1 cellular context compared by ENCODE assay signal in genomic region chr20:44392776-44393607, GRCh38.
TF ChIP-seq lines count a peak whose summit lies in the region.

No MANE protein-coding gene starts in this region.

TF ChIP-seq in HepG2, 621 proteins besides CTCF, POLR2A, EP300 and RAD21 (continued from another document and continues in another):
- TF ChIP-seq PAX8 (CRISPR knock-in tag; IDR thresholded peaks at IDR 0.05; ENCODE audit: borderline replicate concordance): no peak; the same call in 1 of the 2 replicates
- TF ChIP-seq MAFG (CRISPR knock-in tag; IDR thresholded peaks at IDR 0.05): no peak
- peak; percentile 31 for TF ChIP-seq RBM39 (IDR thresholded peaks at IDR 0.05; ENCODE audit: low read depth, low read length, poor library complexity, severe bottlenecking)
- peak; percentile 96 for TF ChIP-seq TRAFD1 (CRISPR knock-in tag; IDR thresholded peaks at IDR 0.05; ENCODE audit: borderline replicate concordance)
- TF ChIP-seq ZXDC (CRISPR knock-in tag; IDR thresholded peaks at IDR 0.05): no peak
- peak; percentile 63; the same call in 1 of the 2 replicates for TF ChIP-seq RARA (CRISPR knock-in tag; IDR thresholded peaks at IDR 0.05)
- 0 out of 2 replicates have a peak, but pooled peaks have one; percentile 35 for TF ChIP-seq ZSCAN20 (CRISPR knock-in tag; IDR thresholded peaks at IDR 0.05; ENCODE audit: borderline replicate concordance)
- TF ChIP-seq ZNF709 (CRISPR knock-in tag; IDR thresholded peaks at IDR 0.05): 0 out of 2 replicates have a peak, but pooled peaks have one; percentile 11
- TF ChIP-seq JARID2 (CRISPR knock-in tag; IDR thresholded peaks at IDR 0.05; ENCODE audit: insufficient replicate concordance): no peak
- no peak for TF ChIP-seq TSC22D2 (CRISPR knock-in tag; IDR thresholded peaks at IDR 0.05; ENCODE audit: borderline replicate concordance)
- TF ChIP-seq ZNF569 (CRISPR knock-in tag; IDR thresholded peaks at IDR 0.05; ENCODE audit: borderline replicate concordance): no peak
- TF ChIP-seq, protein P1, sequence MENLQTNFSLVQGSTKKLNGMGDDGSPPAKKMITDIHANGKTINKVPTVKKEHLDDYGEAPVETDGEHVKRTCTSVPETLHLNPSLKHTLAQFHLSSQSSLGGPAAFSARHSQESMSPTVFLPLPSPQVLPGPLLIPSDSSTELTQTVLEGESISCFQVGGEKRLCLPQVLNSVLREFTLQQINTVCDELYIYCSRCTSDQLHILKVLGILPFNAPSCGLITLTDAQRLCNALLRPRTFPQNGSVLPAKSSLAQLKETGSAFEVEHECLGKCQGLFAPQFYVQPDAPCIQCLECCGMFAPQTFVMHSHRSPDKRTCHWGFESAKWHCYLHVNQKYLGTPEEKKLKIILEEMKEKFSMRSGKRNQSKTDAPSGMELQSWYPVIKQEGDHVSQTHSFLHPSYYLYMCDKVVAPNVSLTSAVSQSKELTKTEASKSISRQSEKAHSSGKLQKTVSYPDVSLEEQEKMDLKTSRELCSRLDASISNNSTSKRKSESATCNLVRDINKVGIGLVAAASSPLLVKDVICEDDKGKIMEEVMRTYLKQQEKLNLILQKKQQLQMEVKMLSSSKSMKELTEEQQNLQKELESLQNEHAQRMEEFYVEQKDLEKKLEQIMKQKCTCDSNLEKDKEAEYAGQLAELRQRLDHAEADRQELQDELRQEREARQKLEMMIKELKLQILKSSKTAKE (CRISPR knock-in tag; IDR thresholded peaks at IDR 0.05; ENCODE audit: borderline replicate concordance): no peak; the same call in 1 of the 2 replicates
- no peak for TF ChIP-seq SP140L (CRISPR knock-in tag; IDR thresholded peaks at IDR 0.05; ENCODE audit: borderline replicate concordance)
- no peak; the same call in 1 of the 2 replicates for TF ChIP-seq ZNF121 (CRISPR knock-in tag; IDR thresholded peaks at IDR 0.05)
- no peak for TF ChIP-seq ZFP36L1 (CRISPR knock-in tag; IDR thresholded peaks at IDR 0.05)
- TF ChIP-seq, protein P2, sequence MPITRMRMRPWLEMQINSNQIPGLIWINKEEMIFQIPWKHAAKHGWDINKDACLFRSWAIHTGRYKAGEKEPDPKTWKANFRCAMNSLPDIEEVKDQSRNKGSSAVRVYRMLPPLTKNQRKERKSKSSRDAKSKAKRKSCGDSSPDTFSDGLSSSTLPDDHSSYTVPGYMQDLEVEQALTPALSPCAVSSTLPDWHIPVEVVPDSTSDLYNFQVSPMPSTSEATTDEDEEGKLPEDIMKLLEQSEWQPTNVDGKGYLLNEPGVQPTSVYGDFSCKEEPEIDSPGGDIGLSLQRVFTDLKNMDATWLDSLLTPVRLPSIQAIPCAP (CRISPR knock-in tag; IDR thresholded peaks at IDR 0.05; ENCODE audit: low read depth): no peak
- no peak for TF ChIP-seq ZFP1 (CRISPR knock-in tag; IDR thresholded peaks at IDR 0.05)
- no peak for TF ChIP-seq ZNF780A (CRISPR knock-in tag; IDR thresholded peaks at IDR 0.05)
- TF ChIP-seq, protein P3, sequence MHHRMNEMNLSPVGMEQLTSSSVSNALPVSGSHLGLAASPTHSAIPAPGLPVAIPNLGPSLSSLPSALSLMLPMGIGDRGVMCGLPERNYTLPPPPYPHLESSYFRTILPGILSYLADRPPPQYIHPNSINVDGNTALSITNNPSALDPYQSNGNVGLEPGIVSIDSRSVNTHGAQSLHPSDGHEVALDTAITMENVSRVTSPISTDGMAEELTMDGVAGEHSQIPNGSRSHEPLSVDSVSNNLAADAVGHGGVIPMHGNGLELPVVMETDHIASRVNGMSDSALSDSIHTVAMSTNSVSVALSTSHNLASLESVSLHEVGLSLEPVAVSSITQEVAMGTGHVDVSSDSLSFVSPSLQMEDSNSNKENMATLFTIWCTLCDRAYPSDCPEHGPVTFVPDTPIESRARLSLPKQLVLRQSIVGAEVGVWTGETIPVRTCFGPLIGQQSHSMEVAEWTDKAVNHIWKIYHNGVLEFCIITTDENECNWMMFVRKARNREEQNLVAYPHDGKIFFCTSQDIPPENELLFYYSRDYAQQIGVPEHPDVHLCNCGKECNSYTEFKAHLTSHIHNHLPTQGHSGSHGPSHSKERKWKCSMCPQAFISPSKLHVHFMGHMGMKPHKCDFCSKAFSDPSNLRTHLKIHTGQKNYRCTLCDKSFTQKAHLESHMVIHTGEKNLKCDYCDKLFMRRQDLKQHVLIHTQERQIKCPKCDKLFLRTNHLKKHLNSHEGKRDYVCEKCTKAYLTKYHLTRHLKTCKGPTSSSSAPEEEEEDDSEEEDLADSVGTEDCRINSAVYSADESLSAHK (CRISPR knock-in tag; IDR thresholded peaks at IDR 0.05; ENCODE audit: borderline replicate concordance): no peak
- peak; percentile 67; the same call in 1 of the 2 replicates for TF ChIP-seq NFATC3 (CRISPR knock-in tag; IDR thresholded peaks at IDR 0.05)
- no peak for TF ChIP-seq ZNF841 (CRISPR knock-in tag; IDR thresholded peaks at IDR 0.05; ENCODE audit: borderline replicate concordance)
- no peak; the same call in none of the 2 replicates for TF ChIP-seq PHF20 (CRISPR knock-in tag; IDR thresholded peaks at IDR 0.05)
- no peak for TF ChIP-seq ZNF446 (CRISPR knock-in tag; IDR thresholded peaks at IDR 0.05)
- TF ChIP-seq SOX6 (IDR thresholded peaks at IDR 0.05): no peak
- TF ChIP-seq SOX6 (CRISPR knock-in tag; IDR thresholded peaks at IDR 0.05): no peak; the same call in 1 of the 2 replicates
- TF ChIP-seq, protein P4, sequence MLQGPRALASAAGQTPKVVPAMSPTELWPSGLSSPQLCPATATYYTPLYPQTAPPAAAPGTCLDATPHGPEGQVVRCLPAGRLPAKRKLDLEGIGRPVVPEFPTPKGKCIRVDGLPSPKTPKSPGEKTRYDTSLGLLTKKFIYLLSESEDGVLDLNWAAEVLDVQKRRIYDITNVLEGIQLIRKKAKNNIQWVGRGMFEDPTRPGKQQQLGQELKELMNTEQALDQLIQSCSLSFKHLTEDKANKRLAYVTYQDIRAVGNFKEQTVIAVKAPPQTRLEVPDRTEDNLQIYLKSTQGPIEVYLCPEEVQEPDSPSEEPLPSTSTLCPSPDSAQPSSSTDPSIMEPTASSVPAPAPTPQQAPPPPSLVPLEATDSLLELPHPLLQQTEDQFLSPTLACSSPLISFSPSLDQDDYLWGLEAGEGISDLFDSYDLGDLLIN (CRISPR knock-in tag; IDR thresholded peaks at IDR 0.05; ENCODE audit: borderline replicate concordance): 0 out of 2 replicates have a peak, but pooled peaks have one; percentile 83
- TF ChIP-seq NFKBIZ (CRISPR knock-in tag; IDR thresholded peaks at IDR 0.05): no peak; the same call in 1 of the 2 replicates
- no peak for TF ChIP-seq CERS6 (CRISPR knock-in tag; IDR thresholded peaks at IDR 0.05)
- TF ChIP-seq ZNF414 (CRISPR knock-in tag; IDR thresholded peaks at IDR 0.05): peak; percentile 73; the same call in 1 of the 2 replicates
- TF ChIP-seq ZNF20 (CRISPR knock-in tag; IDR thresholded peaks at IDR 0.05): no peak
- TF ChIP-seq HOXA3 (CRISPR knock-in tag; IDR thresholded peaks at IDR 0.05): peak; percentile 63
- TF ChIP-seq NFE2L2 (IDR thresholded peaks at IDR 0.05; ENCODE audit: low read length): no peak
- no peak for TF ChIP-seq YY1 (IDR thresholded peaks at IDR 0.05; ENCODE audit: insufficient read depth, insufficient replicate concordance, low read depth, low read length)
- no peak for TF ChIP-seq ZFAT (CRISPR knock-in tag; conservative IDR thresholded peaks at IDR 0.05)
- TF ChIP-seq DPF2 (CRISPR knock-in tag; IDR thresholded peaks at IDR 0.05; ENCODE audit: borderline replicate concordance, low read depth): no peak
- peak; percentile 85 for TF ChIP-seq ARID4A (CRISPR knock-in tag; IDR thresholded peaks at IDR 0.05; ENCODE audit: borderline replicate concordance)
- no peak for TF ChIP-seq FIP1L1 (IDR thresholded peaks at IDR 0.05; ENCODE audit: borderline replicate concordance, insufficient read depth, low read depth, low read length)
- TF ChIP-seq ZNF496 (CRISPR knock-in tag; IDR thresholded peaks at IDR 0.05; ENCODE audit: insufficient replicate concordance): no peak
- TF ChIP-seq ZFYVE20 (CRISPR knock-in tag; IDR thresholded peaks at IDR 0.05; ENCODE audit: borderline replicate concordance, low read depth): no peak
- no peak for TF ChIP-seq HNRNPK (IDR thresholded peaks at IDR 0.05; ENCODE audit: low read depth, low read length, poor library complexity, severe bottlenecking)
- no peak; the same call in 1 of the 2 replicates for TF ChIP-seq STAG1 (CRISPR knock-in tag; IDR thresholded peaks at IDR 0.05)
- TF ChIP-seq FOXK1 (CRISPR knock-in tag; IDR thresholded peaks at IDR 0.05; ENCODE audit: borderline replicate concordance, low read depth): peak; percentile 93; the same call in 1 of the 2 replicates
- TF ChIP-seq RNF219 (CRISPR knock-in tag; IDR thresholded peaks at IDR 0.05): no peak
